9 cellular contexts compared by ENCODE assay signal in genomic region chr7:146106319-146106718, GRCh38. TPM values are rescaled to one million over a fixed set of nuclear protein-coding genes. Genes with fewer than 3 reads are reported as not detected.
"Had no signal": no experiment of that assay in that cellular context is flagged by ENCODE, and none has a peak within 500 bp of the region (broad histone marks: within the 10 kb centered on the region; RNA-seq: fewer than 3 reads in every experiment).

No MANE protein-coding gene starts in this region.

- H3K4me3 ChIP-seq: GM23338, K562 had no signal

- ATAC-seq: GM23338, K562 had no signal

- H2AFZ ChIP-seq: GM23338 had no signal

- FAIRE-seq: H1, H54, HTR-8/SVneo, K562 had no signal

- DNase-seq: H9, HCEC 1CT, IMR-90, KG1 had no signal

- H3K4me2 ChIP-seq: GM23338 had no signal

RNA-seq across cellular contexts. Expression of gene CNTNAP2, which starts 10.3 kb away (rescaled TPM):
- total RNA-seq: IMR-90 had no signal
- polyA plus RNA-seq: IMR-90 had no signal
